Comparison of ENCODE assay signal across 20 cellular contexts in the genomic region with DNA sequence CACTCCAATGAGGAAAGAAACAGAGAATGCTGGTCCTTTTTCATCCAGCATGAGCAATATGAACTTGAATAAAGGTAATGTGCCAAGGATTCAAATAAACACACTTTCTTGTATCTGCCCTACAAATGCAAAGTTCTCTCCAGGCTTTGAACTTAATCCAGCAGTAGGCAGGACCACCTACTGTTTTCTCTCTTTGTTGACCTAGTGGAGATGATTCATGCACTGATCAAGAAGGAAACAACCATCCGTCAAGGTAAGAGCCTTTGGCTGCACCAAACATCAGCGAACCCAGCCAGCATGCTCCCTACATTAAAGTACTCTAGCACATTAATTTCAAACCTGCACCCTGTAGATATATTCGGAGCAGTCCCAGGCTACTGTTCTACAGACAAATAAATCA.
DNase-seq lines count a peak whose midpoint lies in the region; ATAC-seq and TF ChIP-seq lines count a peak whose summit lies in the region.
"Had no signal": no experiment of that assay in that cellular context is flagged by ENCODE, and none has a peak within 500 bp of the region (broad histone marks: within the 10 kb centered on the region; RNA-seq: fewer than 3 reads in every experiment).

No MANE protein-coding gene starts in this region.

- ATAC-seq in HG03095 (IDR thresholded peaks at IDR 0.05; ENCODE audit: unreplicated experiment) = no peak

- TF ChIP-seq CTCF in astrocyte of the spinal cord (IDR thresholded peaks at IDR 0.05; ENCODE audit: low read depth, low read length) = no peak

- H3K4me3 ChIP-seq in astrocyte of the spinal cord (ENCODE audit: low read depth, low read length) = no peak overlapping the region
- H3K4me3 ChIP-seq: BLaER1, PC-9 had no signal

- DNase-seq in NCI-H345 (lab: John Stamatoyannopoulos, UW) = peak; percentile 17
- DNase-seq in NCI-H345 treated with DMSO at 0.1 percent for 48 hours (lab: John Stamatoyannopoulos, UW; ENCODE audit: unreplicated experiment) = no peak
- peak; percentile 37 to 73 for DNase-seq in NCI-H446 (lab: John Stamatoyannopoulos, UW)
- DNase-seq in astrocyte of the spinal cord (ENCODE audit: low read depth, low spot score) = peak; percentile 5
- peak; percentile 33 for DNase-seq in pons (ENCODE audit: low spot score)
- no peak for DNase-seq in occipital lobe (lab: John Stamatoyannopoulos, UW)
- DNase-seq in KBM-7 = no peak
- DNase-seq: 8988T; CD4-positive, CD25-positive, alpha-beta regulatory T cell; NCI-H1092; NCI-H1417 treated with DMSO at 0.1 percent for 48 hours; NCI-H1694 treated with DMSO at 0.1 percent for 48 hours; NCI-H510A treated with DMSO at 0.1 percent for 48 hours; NCI-H748 treated with DMSO at 0.1 percent for 48 hours; NK-92 treated with Interleukin-12 subunit alpha and Interleukin-12 subunit beta, amount 100 ng/mL, for 24 hours; PC-9; SHP77; T-helper 1 cell had no signal

- in situ Hi-C loops in astrocyte of the spinal cord (cut with HindIII; ENCODE audit: low sequenced_read_pairs) (no loop called here), KBM-7 (cut with MboI; ENCODE audit: low pct_unique_long_range_greater_than_20kb, low sequenced_read_pairs) (no loop called here)

Comparison
In these comparisons a context has a peak if more than half of its experiments do, and no peak if none do; other contexts are left out.
1. DNase-seq: peak in NCI-H345 (single experiment), NCI-H446 (2 of 2), astrocyte of the spinal cord (single experiment) and pons (single experiment); none in NCI-H345 treated with DMSO at 0.1 percent for 48 hours (single experiment), occipital lobe (single experiment) and KBM-7 (single experiment).